8 cellular contexts compared by ENCODE assay signal in genomic region chr5:132736853-132737833, GRCh38. TPM values are rescaled to one million over a fixed set of nuclear protein-coding genes. Genes with fewer than 3 reads are reported as not detected.
A peak's percentile ranks its signal among the peaks of the same experiment; 100 is the strongest.
DNase-seq lines count a peak whose midpoint lies in the region; ATAC-seq and TF ChIP-seq lines count a peak whose summit lies in the region.

Gene KIF3A, minus strand, starts transcription at chr5:132737546. Its CDS starts 127 bp downstream, at chr5:132737419.

- DNase-seq in Ammon's horn (ENCODE audit: low spot score), result peak; percentile 98
- peak; percentile 82 for DNase-seq in NCI-H510A (lab: John Stamatoyannopoulos, UW)
- peak; percentile 98 for DNase-seq in activated CD4-positive, alpha-beta T cell treated with anti-CD3 and anti-CD28 coated beads for 1 hour
- peak; percentile 98 for DNase-seq in chondrocyte (ENCODE audit: low spot score)
- DNase-seq in kidney epithelial cell (ENCODE audit: low read depth), result peak; percentile 86
- DNase-seq in stimulated activated CD4-positive, alpha-beta T cell treated with anti-CD3 and anti-CD28 coated beads, Interleukin-15, amount 100 ng/mL, for 48 hours (ENCODE audit: low read depth in 2 of 2), result peak; percentile 97 to 98

- peaks cover 3% of the 10 kb centered on the region for H3K36me3 Mint-ChIP-seq in chondrocyte (ENCODE audit: low read depth)

- no peaks in the 10 kb centered on the region for H3K36me3 ChIP-seq in kidney epithelial cell (ENCODE audit: control insufficient read depth, insufficient read depth, low read length)

- TF ChIP-seq CTCF in chondrocyte (IDR thresholded peaks at IDR 0.05), result peak; percentile 43
- TF ChIP-seq CTCF in kidney epithelial cell (IDR thresholded peaks at IDR 0.05; ENCODE audit: insufficient read depth, low read length, poor library complexity, severe bottlenecking), result no peak

- ATAC-seq in HG03432 (IDR thresholded peaks at IDR 0.05; ENCODE audit: unreplicated experiment), result peak; percentile 87

- H3K27ac Mint-ChIP-seq in chondrocyte (ENCODE audit: unreplicated experiment), result peak within 1 kb of the TSS; percentile 76

- H3K4me3 ChIP-seq in kidney epithelial cell (ENCODE audit: low read depth, low read length), result peak within 1 kb of the TSS; percentile 81

- no peaks in the 10 kb centered on the region for H3K9me3 Mint-ChIP-seq in chondrocyte (ENCODE audit: low read depth)

- H3K4me3 Mint-ChIP-seq in chondrocyte (ENCODE audit: unreplicated experiment), result peak within 1 kb of the TSS; percentile 81

- H3K27me3 ChIP-seq in kidney epithelial cell (ENCODE audit: control insufficient read depth, insufficient read depth, low read length), result no peaks in the 10 kb centered on the region

- peaks cover 23% of the 10 kb centered on the region for H3K4me1 Mint-ChIP-seq in chondrocyte (ENCODE audit: low read depth)

- TF ChIP-seq POLR2A in GM19099 (IDR thresholded peaks at IDR 0.05; ENCODE audit: extremely low read depth, insufficient read length, low read depth), result peak; percentile 72

- peaks cover 3% of the 10 kb centered on the region for H3K27me3 Mint-ChIP-seq in chondrocyte (ENCODE audit: low read depth)

RNA-seq across cellular contexts. Expression of gene KIF3A, which starts in this region (rescaled TPM):
- total RNA-seq in chondrocyte (15.0 to 16.4 TPM (median 16.2 TPM) in 3 replicates), kidney epithelial cell (10.6 and 10.7 TPM in 2 replicates)

Comparison
In these comparisons a context has a peak if more than half of its experiments do, and no peak if none do; other contexts are left out.
1. Peak in every context shown above with its lines: DNase-seq, ATAC-seq and H3K4me3 ChIP-seq.